8 cellular contexts compared by ENCODE assay signal in the genomic region with DNA sequence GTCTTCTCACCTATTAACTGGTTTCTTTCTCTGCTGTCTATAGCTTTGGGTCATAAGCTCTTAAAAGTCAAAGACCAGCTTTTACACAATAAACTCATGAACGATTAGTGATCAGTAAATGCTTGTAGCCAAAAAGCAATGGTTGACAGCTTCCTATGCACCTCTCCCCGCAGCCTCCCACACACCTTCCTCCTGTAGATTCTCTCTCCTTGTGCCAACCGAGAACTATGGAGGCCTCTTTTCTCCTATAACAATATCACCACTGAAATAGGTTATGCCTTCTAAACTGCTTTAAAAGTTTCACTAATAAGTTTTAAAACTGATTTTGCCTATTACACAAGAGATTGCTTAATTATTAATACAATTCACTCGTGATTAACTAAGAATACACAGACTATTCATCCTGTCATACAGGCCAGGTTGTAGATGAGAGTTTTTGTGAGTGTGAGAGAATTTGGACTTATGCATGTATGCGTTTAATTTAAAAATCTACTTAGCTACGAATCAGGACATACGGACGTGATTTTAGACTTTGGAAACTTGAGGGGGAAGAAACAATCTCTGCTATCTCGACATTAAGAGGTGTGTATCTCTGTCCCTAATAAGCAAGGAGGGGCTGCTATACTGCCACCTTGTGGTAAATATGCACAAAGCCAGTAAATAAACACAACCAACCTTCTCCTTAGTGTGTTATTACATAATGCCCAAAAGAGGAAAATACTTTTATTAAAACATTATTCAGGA.
DNase-seq lines count a peak whose midpoint lies in the region; ATAC-seq and TF ChIP-seq lines count a peak whose summit lies in the region.

No MANE protein-coding gene starts in this region.

- H3K4me1 Mint-ChIP-seq in natural killer cell: no peaks in the 10 kb centered on the region
- H3K4me1 Mint-ChIP-seq in natural killer cell treated with Interleukin-12 subunit alpha and Interleukin-12 subunit beta and Interleukin-15 and Interleukin-18, amount 100 ng/mL, for 72 hours (ENCODE audit: low read depth in 2 of 2): no peaks in the 10 kb centered on the region
- H3K4me1 Mint-ChIP-seq in stimulated activated effector memory CD8-positive, alpha-beta T cell treated with anti-CD3 and anti-CD28 coated beads, Interleukin-12 subunit alpha, Interleukin-12 subunit beta, amount 100 ng/mL, for 72 hours: no peaks in the 10 kb centered on the region

- peak; percentile 81 for TF ChIP-seq CTCF in natural killer cell (IDR thresholded peaks at IDR 0.05)

- no peak overlapping the region for H3K4me3 Mint-ChIP-seq in natural killer cell
- no peak overlapping the region for H3K4me3 Mint-ChIP-seq in natural killer cell treated with Interleukin-12 subunit alpha and Interleukin-12 subunit beta and Interleukin-15 and Interleukin-18, amount 100 ng/mL, for 72 hours
- no peak overlapping the region for H3K4me3 Mint-ChIP-seq in stimulated activated effector memory CD8-positive, alpha-beta T cell treated with anti-CD3 and anti-CD28 coated beads, Interleukin-12 subunit alpha, Interleukin-12 subunit beta, amount 100 ng/mL, for 72 hours

- H3K9me3 Mint-ChIP-seq in natural killer cell: no peaks in the 10 kb centered on the region
- H3K9me3 Mint-ChIP-seq in natural killer cell treated with Interleukin-12 subunit alpha and Interleukin-12 subunit beta and Interleukin-15 and Interleukin-18, amount 100 ng/mL, for 72 hours: no peaks in the 10 kb centered on the region
- no peaks in the 10 kb centered on the region for H3K9me3 Mint-ChIP-seq in stimulated activated effector memory CD8-positive, alpha-beta T cell treated with anti-CD3 and anti-CD28 coated beads, Interleukin-12 subunit alpha, Interleukin-12 subunit beta, amount 100 ng/mL, for 72 hours

- ATAC-seq in natural killer cell: peak; percentile 53 to 73 (median 60)
- no peak for ATAC-seq in natural killer cell treated with Interleukin-12 subunit alpha and Interleukin-12 subunit beta and Interleukin-15 and Interleukin-18, amount 100 ng/mL, for 72 hours
- peak; percentile 54 for ATAC-seq in HG02763 (IDR thresholded peaks at IDR 0.05; ENCODE audit: unreplicated experiment)
- no peak for ATAC-seq in GM21447 (IDR thresholded peaks at IDR 0.05; ENCODE audit: unreplicated experiment)
- ATAC-seq in stimulated activated effector memory CD8-positive, alpha-beta T cell treated with anti-CD3 and anti-CD28 coated beads, Interleukin-12 subunit alpha, Interleukin-12 subunit beta, amount 100 ng/mL, for 72 hours: no peak

- H3K27me3 Mint-ChIP-seq in natural killer cell (ENCODE audit: low read depth in 2 of 2): peaks cover 4 to 23% of the 10 kb centered on the region in 2 donors
- peaks cover 6 to 24% of the 10 kb centered on the region in 2 donors for H3K27me3 Mint-ChIP-seq in natural killer cell treated with Interleukin-12 subunit alpha and Interleukin-12 subunit beta and Interleukin-15 and Interleukin-18, amount 100 ng/mL, for 72 hours

- no peaks in the 10 kb centered on the region for H3K36me3 Mint-ChIP-seq in natural killer cell
- no peaks in the 10 kb centered on the region for H3K36me3 Mint-ChIP-seq in natural killer cell treated with Interleukin-12 subunit alpha and Interleukin-12 subunit beta and Interleukin-15 and Interleukin-18, amount 100 ng/mL, for 72 hours
- no peaks in the 10 kb centered on the region for H3K36me3 Mint-ChIP-seq in stimulated activated effector memory CD8-positive, alpha-beta T cell treated with anti-CD3 and anti-CD28 coated beads, Interleukin-12 subunit alpha, Interleukin-12 subunit beta, amount 100 ng/mL, for 72 hours

- DNase-seq in natural killer cell (no peak), NCI-H82 (lab: John Stamatoyannopoulos, UW) (peak; percentile 75), cerebellar cortex (ENCODE audit: low spot score) (peak; percentile 51), left kidney (ENCODE audit: low read depth, low spot score) (peak; percentile 77)
- no peak for DNase-seq in natural killer cell treated with Interleukin-12 subunit alpha and Interleukin-12 subunit beta and Interleukin-15 and Interleukin-18, amount 100 ng/mL, for 72 hours (ENCODE audit: low spot score)
- no peak for DNase-seq in stimulated activated effector memory CD8-positive, alpha-beta T cell treated with anti-CD3 and anti-CD28 coated beads, Interleukin-12 subunit alpha, Interleukin-12 subunit beta, amount 100 ng/mL, for 72 hours (ENCODE audit: low spot score in 2 of 2)

- no peak overlapping the region for H3K27ac Mint-ChIP-seq in natural killer cell
- no peak overlapping the region for H3K27ac Mint-ChIP-seq in natural killer cell treated with Interleukin-12 subunit alpha and Interleukin-12 subunit beta and Interleukin-15 and Interleukin-18, amount 100 ng/mL, for 72 hours
- no peak overlapping the region for H3K27ac Mint-ChIP-seq in stimulated activated effector memory CD8-positive, alpha-beta T cell treated with anti-CD3 and anti-CD28 coated beads, Interleukin-12 subunit alpha, Interleukin-12 subunit beta, amount 100 ng/mL, for 72 hours

- intact Hi-C loops in natural killer cell (cut with micrococcal nuclease): loop anchor here (1.0 to 5.0 kb wide), 4 partner anchors 142 to 807 kb away; no protein-coding TSS in a partner anchor

Comparison
In these comparisons a context has a peak if more than half of its experiments do, and no peak if none do; other contexts are left out.
1. ATAC-seq: peak in natural killer cell (3 of 3) and HG02763 (single experiment); none in natural killer cell treated with Interleukin-12 subunit alpha and Interleukin-12 subunit beta and Interleukin-15 and Interleukin-18, amount 100 ng/mL, for 72 hours (0 of 2), GM21447 (single experiment) and stimulated activated effector memory CD8-positive, alpha-beta T cell treated with anti-CD3 and anti-CD28 coated beads, Interleukin-12 subunit alpha, Interleukin-12 subunit beta, amount 100 ng/mL, for 72 hours (single experiment).
2. DNase-seq: peak in NCI-H82 (single experiment), cerebellar cortex (single experiment) and left kidney (single experiment); none in natural killer cell (single experiment), natural killer cell treated with Interleukin-12 subunit alpha and Interleukin-12 subunit beta and Interleukin-15 and Interleukin-18, amount 100 ng/mL, for 72 hours (single experiment) and stimulated activated effector memory CD8-positive, alpha-beta T cell treated with anti-CD3 and anti-CD28 coated beads, Interleukin-12 subunit alpha, Interleukin-12 subunit beta, amount 100 ng/mL, for 72 hours (0 of 2).